ENCODE assay signal across 27 cellular contexts in genomic region chrX:10401239-10401638, GRCh38.
A peak's percentile ranks its signal among the peaks of the same experiment; 100 is the strongest.
DNase-seq lines count a peak whose midpoint lies in the region; TF ChIP-seq lines count a peak whose summit lies in the region.
"Had no signal": no experiment of that assay in that cellular context is flagged by ENCODE, and none has a peak within 500 bp of the region (broad histone marks: within the 10 kb centered on the region; RNA-seq: fewer than 3 reads in every experiment).

No MANE protein-coding gene starts in this region.

- no peak overlapping the region for H3K27ac Mint-ChIP-seq in activated CD4-positive, alpha-beta memory T cell treated with anti-CD3 and anti-CD28 coated beads for 36 hours
- no peak overlapping the region for H3K27ac Mint-ChIP-seq in activated naive CD4-positive, alpha-beta T cell treated with anti-CD3 and anti-CD28 coated beads for 36 hours
- H3K27ac Mint-ChIP-seq: activated naive CD8-positive, alpha-beta T cell treated with anti-CD3 and anti-CD28 coated beads, Interleukin-2, amount 10 ng/mL, durations not matched to agents 7 days and 5 days; activated T-helper 17 cell treated with anti-CD3 and anti-CD28 coated beads, Interleukin-2, amount 50 U/mL, for 72 hours; naive thymus-derived CD4-positive, alpha-beta T cell; T-helper 2 cell treated with Interferon-gamma antibody and Interleukin-4, amounts not matched to agents 5 μg/mL and 100 μg/mL, for 36 hours had no signal

- no peaks in the 10 kb centered on the region for H3K27me3 Mint-ChIP-seq in activated CD4-positive, alpha-beta memory T cell treated with anti-CD3 and anti-CD28 coated beads for 36 hours
- no peaks in the 10 kb centered on the region for H3K27me3 Mint-ChIP-seq in activated naive CD4-positive, alpha-beta T cell treated with anti-CD3 and anti-CD28 coated beads for 36 hours (ENCODE audit: low read depth)
- H3K27me3 Mint-ChIP-seq: activated naive CD8-positive, alpha-beta T cell treated with anti-CD3 and anti-CD28 coated beads, Interleukin-2, amount 10 ng/mL, durations not matched to agents 7 days and 5 days; activated T-helper 17 cell treated with anti-CD3 and anti-CD28 coated beads, Interleukin-2, amount 50 U/mL, for 72 hours; naive thymus-derived CD4-positive, alpha-beta T cell had no signal

- no peaks in the 10 kb centered on the region for H3K9me2 ChIP-seq in SK-N-SH

- H3K4me1 Mint-ChIP-seq in activated CD4-positive, alpha-beta memory T cell treated with anti-CD3 and anti-CD28 coated beads for 36 hours (ENCODE audit: low read depth) = no peaks in the 10 kb centered on the region
- no peaks in the 10 kb centered on the region for H3K4me1 Mint-ChIP-seq in activated naive CD4-positive, alpha-beta T cell treated with anti-CD3 and anti-CD28 coated beads for 36 hours (ENCODE audit: low read depth)
- H3K4me1 Mint-ChIP-seq: activated naive CD8-positive, alpha-beta T cell treated with anti-CD3 and anti-CD28 coated beads, Interleukin-2, amount 10 ng/mL, durations not matched to agents 7 days and 5 days; activated T-helper 17 cell treated with anti-CD3 and anti-CD28 coated beads, Interleukin-2, amount 50 U/mL, for 72 hours; naive thymus-derived CD4-positive, alpha-beta T cell had no signal

- H3K4me3 Mint-ChIP-seq in activated CD4-positive, alpha-beta memory T cell treated with anti-CD3 and anti-CD28 coated beads for 36 hours = no peak overlapping the region
- H3K4me3 Mint-ChIP-seq in activated naive CD4-positive, alpha-beta T cell treated with anti-CD3 and anti-CD28 coated beads for 36 hours = no peak overlapping the region
- H3K4me3 Mint-ChIP-seq: activated naive CD8-positive, alpha-beta T cell treated with anti-CD3 and anti-CD28 coated beads, Interleukin-2, amount 10 ng/mL, durations not matched to agents 7 days and 5 days; activated T-helper 17 cell treated with anti-CD3 and anti-CD28 coated beads, Interleukin-2, amount 50 U/mL, for 72 hours; T-helper 2 cell treated with Interferon-gamma antibody and Interleukin-4, amounts not matched to agents 5 μg/mL and 100 μg/mL, for 36 hours had no signal

- H3K4me2 ChIP-seq in SK-N-SH = no peak overlapping the region
- H3K4me2 ChIP-seq: BLaER1, KMS-11 had no signal

- POLR2A ChIA-PET in SK-N-SH (lab: Yijun Ruan, JAX) = no interaction called here
- POLR2A ChIA-PET in activated CD4-positive, alpha-beta memory T cell treated with anti-CD3 and anti-CD28 coated beads for 36 hours (lab: Charles Lee) = no interaction called here

- no peak overlapping the region for H2AFZ ChIP-seq in SK-N-SH (ENCODE audit: low read depth)

- no peaks in the 10 kb centered on the region for H3K9me3 ChIP-seq in SK-N-SH
- H3K9me3 ChIP-seq: Peyer's patch, stomach, transverse colon had no signal

- DNase-seq in AG09309 (ENCODE audit: low read depth) (no peak), HT-29 (ENCODE audit: low spot score) (peak; percentile 13), SK-N-SH (no peak), fibroblast of mammary gland (ENCODE audit: low read depth) (peak; percentile 11), nucleus accumbens (lab: John Stamatoyannopoulos, UW) (no peak)
- no peak for DNase-seq in activated CD4-positive, alpha-beta memory T cell treated with anti-CD3 and anti-CD28 coated beads for 36 hours
- DNase-seq in stimulated activated CD4-positive, alpha-beta T cell treated with anti-CD3 and anti-CD28 coated beads, Interleukin-4, amount 100 ng/mL, for 4 hours = no peak
- DNase-seq in activated naive CD4-positive, alpha-beta T cell treated with anti-CD3 and anti-CD28 coated beads for 36 hours = no peak
- DNase-seq: activated CD4-positive, alpha-beta T cell treated with anti-CD3 and anti-CD28 coated beads, Interleukin-2, amount 50 U/mL, for 1 hour; activated naive CD8-positive, alpha-beta T cell treated with anti-CD3 and anti-CD28 coated beads, Interleukin-2, amount 10 ng/mL, durations not matched to agents 7 days and 5 days; Calu3; left colon; mesendoderm; naive thymus-derived CD4-positive, alpha-beta T cell; NCI-H1092; NCI-H187 treated with DMSO at 0.1 percent for 48 hours; NCI-H345; Peyer's patch; spleen; stomach; transverse colon had no signal

- H3K27ac ChIP-seq in SK-N-SH (ENCODE audit: low read depth in 2 of 2, low read length in 1 of 2) = no peak overlapping the region
- H3K27ac ChIP-seq: BLaER1, KMS-11, Peyer's patch, SK-N-MC, spleen, stomach, transverse colon, VCaP had no signal

- no peak for TF ChIP-seq EP300 in SK-N-SH (IDR thresholded peaks at IDR 0.05; ENCODE audit: borderline replicate concordance in 1 of 2, low read depth in 1 of 2, low read length in 1 of 2)

- CTCF ChIA-PET in SK-N-SH (lab: Yijun Ruan, JAX) = no interaction called here
- CTCF ChIA-PET in activated CD4-positive, alpha-beta memory T cell treated with anti-CD3 and anti-CD28 coated beads for 36 hours (lab: Charles Lee) = no interaction called here
- CTCF ChIA-PET in activated naive CD4-positive, alpha-beta T cell treated with anti-CD3 and anti-CD28 coated beads for 36 hours (lab: Charles Lee) = no interaction called here

- H4K20me1 ChIP-seq in SK-N-SH (ENCODE audit: insufficient read depth) = no peaks in the 10 kb centered on the region
- H4K20me1 ChIP-seq: BLaER1 had no signal

- H3K9ac ChIP-seq in SK-N-SH = no peak overlapping the region
- H3K9ac ChIP-seq: BLaER1, KMS-11 had no signal

- no peaks in the 10 kb centered on the region for H3F3A ChIP-seq in SK-N-SH (replicated peaks; ENCODE audit: insufficient read depth)

- WGBS in SK-N-SH (ENCODE audit: low lambda C conversion rate) = 17% methylated on average over 1 of the region's 1 CpG

- no peaks in the 10 kb centered on the region; the same call in 1 of the 2 replicates for H3K27me3 ChIP-seq in SK-N-SH (ENCODE audit: insufficient read depth)
- H3K27me3 ChIP-seq: Peyer's patch, spleen, stomach, transverse colon had no signal

- no peak for TF ChIP-seq RAD21 in SK-N-SH (IDR thresholded peaks at IDR 0.05; ENCODE audit: low read length)

- H3K4me1 ChIP-seq in SK-N-SH (ENCODE audit: control insufficient read depth in 1 of 2, insufficient read depth in 2 of 2, low read depth in 1 of 2, low read length in 1 of 2) = no peaks in the 10 kb centered on the region
- H3K4me1 ChIP-seq: Peyer's patch, spleen, stomach, transverse colon had no signal

- peak; percentile 10 for TF ChIP-seq CTCF in AG09309 (IDR thresholded peaks at IDR 0.05; ENCODE audit: control insufficient read depth, insufficient read depth, low read depth, low read length, missing control alignments)
- peak; percentile 23; the same call in 1 of the 2 replicates for TF ChIP-seq CTCF in SK-N-SH (IDR thresholded peaks at IDR 0.05)
- peak; percentile 9 for TF ChIP-seq CTCF in fibroblast of mammary gland (conservative IDR thresholded peaks at IDR 0.05; ENCODE audit: control insufficient read depth, insufficient read depth, low read depth, low read length)

- intact Hi-C loops in activated CD4-positive, alpha-beta memory T cell treated with anti-CD3 and anti-CD28 coated beads for 36 hours (cut with micrococcal nuclease) = no loop called here
- intact Hi-C loops in activated naive CD4-positive, alpha-beta T cell treated with anti-CD3 and anti-CD28 coated beads for 36 hours (cut with micrococcal nuclease) = no loop called here

- H3K4me3 ChIP-seq in AG09309 (ENCODE audit: control insufficient read depth, low read depth, low read length) = no peak overlapping the region
- H3K4me3 ChIP-seq in SK-N-SH (ENCODE audit: low read depth in 2 of 2, low read length in 1 of 2) = no peak overlapping the region
- H3K4me3 ChIP-seq in fibroblast of mammary gland (ENCODE audit: control insufficient read depth, low read depth, low read length) = no peak overlapping the region
- H3K4me3 ChIP-seq: BLaER1, Peyer's patch, SK-N-MC, spleen, stomach, transverse colon had no signal

- no peaks in the 10 kb centered on the region for H3K36me3 Mint-ChIP-seq in activated CD4-positive, alpha-beta memory T cell treated with anti-CD3 and anti-CD28 coated beads for 36 hours
- no peaks in the 10 kb centered on the region for H3K36me3 Mint-ChIP-seq in activated naive CD4-positive, alpha-beta T cell treated with anti-CD3 and anti-CD28 coated beads for 36 hours (ENCODE audit: low read depth)
- H3K36me3 Mint-ChIP-seq: activated naive CD8-positive, alpha-beta T cell treated with anti-CD3 and anti-CD28 coated beads, Interleukin-2, amount 10 ng/mL, durations not matched to agents 7 days and 5 days; naive thymus-derived CD4-positive, alpha-beta T cell had no signal

- H3K9me3 Mint-ChIP-seq in activated CD4-positive, alpha-beta memory T cell treated with anti-CD3 and anti-CD28 coated beads for 36 hours = no peaks in the 10 kb centered on the region
- H3K9me3 Mint-ChIP-seq in activated naive CD4-positive, alpha-beta T cell treated with anti-CD3 and anti-CD28 coated beads for 36 hours = no peaks in the 10 kb centered on the region
- H3K9me3 Mint-ChIP-seq: activated naive CD8-positive, alpha-beta T cell treated with anti-CD3 and anti-CD28 coated beads, Interleukin-2, amount 10 ng/mL, durations not matched to agents 7 days and 5 days; T-helper 2 cell treated with Interferon-gamma antibody and Interleukin-4, amounts not matched to agents 5 μg/mL and 100 μg/mL, for 36 hours had no signal

- H3K79me2 ChIP-seq in SK-N-SH (ENCODE audit: insufficient read depth) = no peaks in the 10 kb centered on the region

- H3K36me3 ChIP-seq in SK-N-SH (replicated peaks in 1 of 2; ENCODE audit: control insufficient read depth in 1 of 2, insufficient read depth in 2 of 2, low read length in 1 of 2) = no peaks in the 10 kb centered on the region
- H3K36me3 ChIP-seq: BLaER1, Peyer's patch, spleen, stomach, transverse colon had no signal

TF ChIP-seq in SK-N-SH, 30 proteins besides CTCF, POLR2A, EP300 and RAD21 (continues in another document):
- TF ChIP-seq FOSL2 (IDR thresholded peaks at IDR 0.05; ENCODE audit: borderline replicate concordance, low read depth) = no peak
- TF ChIP-seq FOXM1 (IDR thresholded peaks at IDR 0.05; ENCODE audit: low read depth) = no peak
- TF ChIP-seq YY1 (IDR thresholded peaks at IDR 0.05; ENCODE audit: low read depth) = no peak
- no peak for TF ChIP-seq ELF1 (IDR thresholded peaks at IDR 0.05)
- TF ChIP-seq, protein P1, sequence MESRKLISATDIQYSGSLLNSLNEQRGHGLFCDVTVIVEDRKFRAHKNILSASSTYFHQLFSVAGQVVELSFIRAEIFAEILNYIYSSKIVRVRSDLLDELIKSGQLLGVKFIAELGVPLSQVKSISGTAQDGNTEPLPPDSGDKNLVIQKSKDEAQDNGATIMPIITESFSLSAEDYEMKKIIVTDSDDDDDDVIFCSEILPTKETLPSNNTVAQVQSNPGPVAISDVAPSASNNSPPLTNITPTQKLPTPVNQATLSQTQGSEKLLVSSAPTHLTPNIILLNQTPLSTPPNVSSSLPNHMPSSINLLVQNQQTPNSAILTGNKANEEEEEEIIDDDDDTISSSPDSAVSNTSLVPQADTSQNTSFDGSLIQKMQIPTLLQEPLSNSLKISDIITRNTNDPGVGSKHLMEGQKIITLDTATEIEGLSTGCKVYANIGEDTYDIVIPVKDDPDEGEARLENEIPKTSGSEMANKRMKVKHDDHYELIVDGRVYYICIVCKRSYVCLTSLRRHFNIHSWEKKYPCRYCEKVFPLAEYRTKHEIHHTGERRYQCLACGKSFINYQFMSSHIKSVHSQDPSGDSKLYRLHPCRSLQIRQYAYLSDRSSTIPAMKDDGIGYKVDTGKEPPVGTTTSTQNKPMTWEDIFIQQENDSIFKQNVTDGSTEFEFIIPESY (IDR thresholded peaks at IDR 0.05; ENCODE audit: borderline replicate concordance, low read depth) = no peak
- no peak for TF ChIP-seq SIN3A (IDR thresholded peaks at IDR 0.05; ENCODE audit: borderline replicate concordance, low read depth, low read length)

Comparison
In these comparisons a context has a peak if more than half of its experiments do, and no peak if none do; other contexts are left out.
1. DNase-seq: peak in HT-29 (single experiment) and fibroblast of mammary gland (single experiment); none in AG09309 (single experiment), SK-N-SH (single experiment), nucleus accumbens (0 of 56), activated CD4-positive, alpha-beta memory T cell treated with anti-CD3 and anti-CD28 coated beads for 36 hours (single experiment), stimulated activated CD4-positive, alpha-beta T cell treated with anti-CD3 and anti-CD28 coated beads, Interleukin-4, amount 100 ng/mL, for 4 hours (0 of 2) and activated naive CD4-positive, alpha-beta T cell treated with anti-CD3 and anti-CD28 coated beads for 36 hours (single experiment).
2. Peak in every context shown above with its lines, with median percentiles within 50 percentile points of each other: CTCF ChIP-seq.